9 cellular contexts compared by ENCODE assay signal in the genomic region with DNA sequence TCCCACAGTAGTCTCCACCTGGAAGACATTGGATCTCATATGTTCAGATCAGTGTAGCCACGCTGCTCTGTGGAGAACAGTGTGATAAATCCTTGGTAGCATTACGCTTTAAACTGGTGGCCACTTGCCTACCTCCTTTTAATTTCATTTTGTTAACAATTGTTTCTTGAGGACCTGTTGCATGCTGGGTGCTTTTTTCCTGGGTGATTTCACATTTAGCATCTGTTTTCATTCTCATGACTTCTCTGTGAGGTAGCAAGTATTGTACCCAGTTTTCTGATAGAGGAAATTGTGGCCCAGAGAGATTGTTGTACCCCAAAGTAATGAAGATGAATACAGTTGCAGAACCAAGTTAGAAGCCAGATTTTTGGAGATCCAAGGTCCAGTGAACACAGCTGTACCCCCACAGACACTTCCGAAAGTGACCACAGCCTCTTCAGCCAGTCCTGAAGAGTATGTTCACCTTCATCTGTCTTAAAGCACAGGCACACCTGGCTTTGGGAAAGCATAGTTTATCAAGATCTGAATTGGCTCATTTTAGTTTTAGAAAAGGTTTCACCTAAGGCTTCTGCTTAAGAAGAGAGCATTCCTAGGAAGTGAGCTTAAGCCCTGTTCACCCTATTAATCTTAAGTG.
DNase-seq lines count a peak whose midpoint lies in the region; ATAC-seq lines count a peak whose summit lies in the region.
"Had no signal": no experiment of that assay in that cellular context is flagged by ENCODE, and none has a peak within 500 bp of the region (broad histone marks: within the 10 kb centered on the region; RNA-seq: fewer than 3 reads in every experiment).

No MANE protein-coding gene starts in this region.

- H3K9me3 Mint-ChIP-seq in activated T-cell treated with anti-CD3 and anti-CD28 coated beads, Interleukin-2, amount 50 U/mL, for 72 hours: no peaks in the 10 kb centered on the region
- no peaks in the 10 kb centered on the region for H3K9me3 Mint-ChIP-seq in activated naive CD8-positive, alpha-beta T cell treated with anti-CD3 and anti-CD28 coated beads, Interleukin-2, amount 50 U/mL, for 24 hours

- H3K27me3 Mint-ChIP-seq in activated T-cell treated with anti-CD3 and anti-CD28 coated beads, Interleukin-2, amount 50 U/mL, for 72 hours (ENCODE audit: low read depth): no peaks in the 10 kb centered on the region
- H3K27me3 Mint-ChIP-seq in activated naive CD8-positive, alpha-beta T cell treated with anti-CD3 and anti-CD28 coated beads, Interleukin-2, amount 50 U/mL, for 24 hours: no peaks in the 10 kb centered on the region

- DNase-seq in activated T-cell treated with anti-CD3 and anti-CD28 coated beads, Interleukin-2, amount 50 U/mL, for 72 hours: no peak
- no peak for DNase-seq in activated T-cell treated with anti-CD3 and anti-CD28 coated beads, Interleukin-2, amount 50 U/mL, for 48 hours
- no peak for DNase-seq in activated naive CD8-positive, alpha-beta T cell treated with anti-CD3 and anti-CD28 coated beads, Interleukin-2, amount 50 U/mL, for 24 hours
- DNase-seq in AG08395 (ENCODE audit: low spot score) (no peak), DMS153 treated with DMSO at 0.1 percent for 48 hours (lab: John Stamatoyannopoulos, UW; ENCODE audit: unreplicated experiment) (no peak), NCI-H1417 treated with DMSO at 0.1 percent for 48 hours (lab: John Stamatoyannopoulos, UW) (no peak)

- peaks cover 69% of the 10 kb centered on the region for H3K4me1 Mint-ChIP-seq in activated T-cell treated with anti-CD3 and anti-CD28 coated beads, Interleukin-2, amount 50 U/mL, for 72 hours (ENCODE audit: low read depth)
- peaks cover 61% of the 10 kb centered on the region for H3K4me1 Mint-ChIP-seq in activated naive CD8-positive, alpha-beta T cell treated with anti-CD3 and anti-CD28 coated beads, Interleukin-2, amount 50 U/mL, for 24 hours

- H3K9me3 ChIP-seq in thymus (ENCODE audit: control insufficient read depth): no peaks in the 10 kb centered on the region

- H3K4me3 Mint-ChIP-seq in activated T-cell treated with anti-CD3 and anti-CD28 coated beads, Interleukin-2, amount 50 U/mL, for 72 hours: peak overlapping the region; percentile 77 to 92
- H3K4me3 Mint-ChIP-seq in activated naive CD8-positive, alpha-beta T cell treated with anti-CD3 and anti-CD28 coated beads, Interleukin-2, amount 50 U/mL, for 24 hours: peak overlapping the region; percentile 69

- no peaks in the 10 kb centered on the region for H3K36me3 ChIP-seq in thymus (ENCODE audit: control insufficient read depth, insufficient read depth)

- 87% methylated on average over 3 of the region's 3 CpGs for WGBS in thymus

- peaks cover 0 to 5% of the 10 kb centered on the region in 2 donors for H3K36me3 Mint-ChIP-seq in activated T-cell treated with anti-CD3 and anti-CD28 coated beads, Interleukin-2, amount 50 U/mL, for 72 hours (ENCODE audit: insufficient read depth in 2 of 2)
- H3K36me3 Mint-ChIP-seq in activated naive CD8-positive, alpha-beta T cell treated with anti-CD3 and anti-CD28 coated beads, Interleukin-2, amount 50 U/mL, for 24 hours (ENCODE audit: low read depth): peaks cover 2% of the 10 kb centered on the region

- H3K27ac Mint-ChIP-seq in activated T-cell treated with anti-CD3 and anti-CD28 coated beads, Interleukin-2, amount 50 U/mL, for 72 hours: peak overlapping the region; percentile 97
- H3K27ac Mint-ChIP-seq in activated naive CD8-positive, alpha-beta T cell treated with anti-CD3 and anti-CD28 coated beads, Interleukin-2, amount 50 U/mL, for 24 hours: peak overlapping the region; percentile 86

- ATAC-seq in activated T-cell treated with anti-CD3 and anti-CD28 coated beads, Interleukin-2, amount 50 U/mL, for 72 hours (replicated peaks in 1 of 2): no peak
- peak; percentile 20 for ATAC-seq in HG03064 (IDR thresholded peaks at IDR 0.05; ENCODE audit: low read depth, unreplicated experiment)
- no peak for ATAC-seq in activated naive CD8-positive, alpha-beta T cell treated with anti-CD3 and anti-CD28 coated beads, Interleukin-2, amount 50 U/mL, for 24 hours

- H3K4me1 ChIP-seq in thymus (ENCODE audit: control insufficient read depth, insufficient read depth, low read length): peaks cover 3% of the 10 kb centered on the region

- H3K4me3 ChIP-seq in thymus (ENCODE audit: low read length): no peak overlapping the region

- H3K27me3 ChIP-seq in thymus (ENCODE audit: control insufficient read depth, insufficient read depth): no peaks in the 10 kb centered on the region

- peak overlapping the region; percentile 71 for H3K27ac ChIP-seq in thymus (ENCODE audit: low read depth)
- H3K27ac ChIP-seq: HL-60 had no signal
